In genomic region chr1:25140073-25140797, GRCh38 we compare ENCODE assay signal across 8 cellular contexts.
DNase-seq lines count a peak whose midpoint lies in the region; ATAC-seq and TF ChIP-seq lines count a peak whose summit lies in the region.

No MANE protein-coding gene starts in this region.

- no peak for TF ChIP-seq CTCF in omental fat pad (IDR thresholded peaks at IDR 0.05)

- ATAC-seq in GM18508 (IDR thresholded peaks at IDR 0.05; ENCODE audit: insufficient read depth, unreplicated experiment): peak; percentile 51
- ATAC-seq in HG02642 (IDR thresholded peaks at IDR 0.05; ENCODE audit: poor library complexity, unreplicated experiment): peak; percentile 83
- ATAC-seq in naive B cell (ENCODE audit: low read depth in 2 of 2): peak; percentile 90 to 92
- no peak for ATAC-seq in omental fat pad (ENCODE audit: low FRiP score)

- no peaks in the 10 kb centered on the region for H3K36me3 Mint-ChIP-seq in naive B cell

- peaks cover 23 to 32% (median 29%) of the 10 kb centered on the region in 3 donors for H3K27me3 Mint-ChIP-seq in naive B cell

- peak overlapping the region; percentile 26 for H3K9ac ChIP-seq in NT2/D1 (ENCODE audit: insufficient read length, low read depth)

- peaks cover 10% of the 10 kb centered on the region for H3K4me1 ChIP-seq in NT2/D1 (ENCODE audit: insufficient read depth, insufficient read length)

- H3K4me3 Mint-ChIP-seq in naive B cell: peak overlapping the region in 1 of 8 donors; percentile 1

- no peaks in the 10 kb centered on the region for H3K36me3 ChIP-seq in NT2/D1 (ENCODE audit: insufficient read depth, insufficient read length, low read length)

- H3K4me3 ChIP-seq in NT2/D1 (ENCODE audit: insufficient read length, low read depth): no peak overlapping the region

- H3K9me3 Mint-ChIP-seq in naive B cell: no peaks in the 10 kb centered on the region

- H3K4me1 Mint-ChIP-seq in naive B cell: peaks cover 9 to 18% (median 9%) of the 10 kb centered on the region in 3 donors

- DNase-seq in NT2/D1 (ENCODE audit: low read depth, low spot score): no peak
- DNase-seq in naive B cell: peak; percentile 42
- DNase-seq in T-helper 2 cell: no peak
- no peak for DNase-seq in omental fat pad (ENCODE audit: low spot score)
- DNase-seq in COLO829 (ENCODE audit: low spot score): no peak
- DNase-seq in NCI-H187 treated with DMSO at 0.1 percent for 48 hours (lab: John Stamatoyannopoulos, UW): no peak

- H3K9me3 ChIP-seq in NT2/D1 (ENCODE audit: insufficient read depth, low read length): no peaks in the 10 kb centered on the region

- peak overlapping the region in 5 of 6 donors; percentile 26 to 92 (median 76) for H3K27ac Mint-ChIP-seq in naive B cell

- H3K27me3 ChIP-seq in NT2/D1 (ENCODE audit: insufficient read depth, insufficient read length): no peaks in the 10 kb centered on the region
